In genomic region chr1:101004666-101005065, GRCh38 we compare ENCODE assay signal across 16 cellular contexts. TPM values are rescaled to one million over a fixed set of nuclear protein-coding genes. Genes with fewer than 3 reads are reported as not detected.
A peak's percentile ranks its signal among the peaks of the same experiment; 100 is the strongest.
DNase-seq lines count a peak whose midpoint lies in the region; ATAC-seq, FAIRE-seq and TF ChIP-seq lines count a peak whose summit lies in the region.
"Had no signal": no experiment of that assay in that cellular context is flagged by ENCODE, and none has a peak within 500 bp of the region (broad histone marks: within the 10 kb centered on the region; RNA-seq: fewer than 3 reads in every experiment).

No MANE protein-coding gene starts in this region.

- intact Hi-C loops in PC-3 (cut with micrococcal nuclease), result no loop called here

- DNase-seq in GM12892 (ENCODE audit: insufficient read length), result no peak
- no peak for DNase-seq in T-helper 17 cell
- peak; percentile 49 for DNase-seq in fibroblast of the conjunctiva (ENCODE audit: low read depth)
- peak; percentile 73 for DNase-seq in skeletal muscle cell (ENCODE audit: low read depth)
- no peak for DNase-seq in AML-193 (lab: John Stamatoyannopoulos, UW)
- no peak for DNase-seq in PC-3
- DNase-seq in NCI-H128 (lab: John Stamatoyannopoulos, UW; ENCODE audit: unreplicated experiment), result no peak
- DNase-seq: heart right ventricle, NCI-H146, thyroid gland had no signal

- no peaks in the 10 kb centered on the region for H3K9me3 ChIP-seq in T-helper 17 cell (ENCODE audit: control insufficient read depth, low read length, poor library complexity, severe bottlenecking)
- no peaks in the 10 kb centered on the region for H3K9me3 ChIP-seq in PC-3 (ENCODE audit: low read length)
- H3K9me3 ChIP-seq: Caco-2, heart right ventricle, thyroid gland had no signal

- FAIRE-seq in GM12892 (lab: Jason Lieb, UNC), result peak; percentile 30
- FAIRE-seq: GM18507 had no signal

- no peaks in the 10 kb centered on the region for H3K9me2 ChIP-seq in PC-3 (replicated peaks; ENCODE audit: low read length)

- ATAC-seq in T-helper 17 cell (no peak), GM21717 (IDR thresholded peaks at IDR 0.05; ENCODE audit: unreplicated experiment) (no peak), PC-3 (no peak)
- ATAC-seq: GM23338 had no signal

- no peak overlapping the region for H3K4me3 Mint-ChIP-seq in T-helper 17 cell
- H3K4me3 Mint-ChIP-seq: GM23338 had no signal

- POLR2A ChIA-PET in PC-3 (lab: Charles Lee; ENCODE audit: unreplicated experiment), result no interaction called here

- H3K36me3 ChIP-seq in PC-3 (ENCODE audit: low read depth, low read length), result peaks cover 17% of the 10 kb centered on the region; the same call in 1 of the 2 replicates

- no peaks in the 10 kb centered on the region for H3K27me3 Mint-ChIP-seq in T-helper 17 cell

- H3K4me3 ChIP-seq in skeletal muscle cell (ENCODE audit: low read depth, low read length) (no peak overlapping the region), PC-3 (ENCODE audit: low read length) (no peak overlapping the region)
- H3K4me3 ChIP-seq: GM23338, heart right ventricle, SK-N-MC, thyroid gland had no signal

- no peak for TF ChIP-seq POLR2A in GM12892 (IDR thresholded peaks at IDR 0.05; ENCODE audit: low read depth, low read length)

- no peak overlapping the region for H3K9ac ChIP-seq in PC-3 (ENCODE audit: low read length)

- no peaks in the 10 kb centered on the region for H3K79me2 ChIP-seq in PC-3 (ENCODE audit: low read length)

- peaks cover 18% of the 10 kb centered on the region for H3K4me1 ChIP-seq in PC-3 (ENCODE audit: insufficient read depth, low read length)

- H3K4me2 ChIP-seq in PC-3 (ENCODE audit: low read length), result no peak overlapping the region
- H3K4me2 ChIP-seq: GM23338 had no signal

- CTCF ChIA-PET in PC-3 (lab: Charles Lee), result interaction anchor here (0.7 kb wide), 1 partner anchor 234 kb away, joined by 3 read pairs; no protein-coding TSS in a partner anchor

- no peak overlapping the region for H2AFZ ChIP-seq in PC-3 (ENCODE audit: low read length)
- H2AFZ ChIP-seq: GM23338 had no signal

- TF ChIP-seq CTCF in PC-3 (conservative IDR thresholded peaks at IDR 0.05; ENCODE audit: low read depth, low read length), result no peak

- peaks cover 39% of the 10 kb centered on the region for H3K4me1 Mint-ChIP-seq in T-helper 17 cell

- H3K27ac ChIP-seq in PC-3 (ENCODE audit: low read length), result no peak overlapping the region
- H3K27ac ChIP-seq: SK-N-MC, thyroid gland, VCaP had no signal

- BruUV-seq in PC-3 (replicated peaks; lab: Mats Ljungman, UMichigan), result no TSS peak

- no peaks in the 10 kb centered on the region for H4K20me1 ChIP-seq in PC-3 (ENCODE audit: low read length)

- peaks cover 6% of the 10 kb centered on the region for H3K36me3 Mint-ChIP-seq in T-helper 17 cell (ENCODE audit: low read depth)

- no peaks in the 10 kb centered on the region for H3F3A ChIP-seq in PC-3 (ENCODE audit: low read length, unreplicated experiment)

- H3K27ac Mint-ChIP-seq in T-helper 17 cell, result peak overlapping the region; percentile 88
- H3K27ac Mint-ChIP-seq: GM23338 had no signal

- no peaks in the 10 kb centered on the region for H3K27me3 ChIP-seq in PC-3 (ENCODE audit: low read length)
- H3K27me3 ChIP-seq: heart right ventricle, thyroid gland had no signal

RNA-seq across cellular contexts. Expression of gene DPH5, which starts 20.9 kb away (rescaled TPM):
- 59.2 TPM for polyA plus RNA-seq in GM12892 (2012; ENCODE audit: missing spikeins)
- total RNA-seq in T-helper 17 cell (10 to 100 TPM; 28.8 to 29.5 TPM), PC-3 (2014; rRNA removed) (24.9 and 32.8 TPM in 2 replicates)

Comparison
In these comparisons a context has a peak if more than half of its experiments do, and no peak if none do; other contexts are left out.
1. DNase-seq: peak in fibroblast of the conjunctiva (single experiment) and skeletal muscle cell (single experiment); none in GM12892 (single experiment), T-helper 17 cell (0 of 3), AML-193 (0 of 2), PC-3 (single experiment) and NCI-H128 (single experiment).